Comparison of ENCODE assay signal across 23 cellular contexts in genomic region chr18:24791736-24792135, GRCh38.
DNase-seq lines count a peak whose midpoint lies in the region; ATAC-seq and TF ChIP-seq lines count a peak whose summit lies in the region.
"Had no signal": no experiment of that assay in that cellular context is flagged by ENCODE, and none has a peak within 500 bp of the region (broad histone marks: within the 10 kb centered on the region; RNA-seq: fewer than 3 reads in every experiment).

No MANE protein-coding gene starts in this region.

- intact Hi-C loops in lower lobe of right lung (cut with DNase I) = no loop called here

- H3K27me3 Mint-ChIP-seq in nephron (ENCODE audit: low read depth) = no peaks in the 10 kb centered on the region

- ATAC-seq in GM21825 (IDR thresholded peaks at IDR 0.05; ENCODE audit: unreplicated experiment) (no peak), HG03442 (IDR thresholded peaks at IDR 0.05; ENCODE audit: unreplicated experiment) (no peak), lower lobe of right lung (no peak)
- ATAC-seq: naive thymus-derived CD8-positive, alpha-beta T cell; T-helper 17 cell had no signal

- H3K36me3 ChIP-seq in lower lobe of right lung = no peaks in the 10 kb centered on the region
- H3K36me3 ChIP-seq: BLaER1 treated with 17β-estradiol and CSF1 and Interleukin-3, amounts not matched to agents 10 nM and 100 nM; colonic mucosa; Peyer's patch; prostate gland had no signal

- H3K4me1 Mint-ChIP-seq in nephron = peaks cover 17% of the 10 kb centered on the region
- H3K4me1 Mint-ChIP-seq: activated naive CD4-positive, alpha-beta T cell treated with anti-CD3 and anti-CD28 coated beads, Interleukin-2, amount 50 U/mL, for 24 hours; memory B cell; naive thymus-derived CD8-positive, alpha-beta T cell; T-helper 17 cell had no signal

- DNase-seq in DMS 273 treated with DMSO at 0.1 percent for 48 hours (lab: John Stamatoyannopoulos, UW) = peak; percentile 70
- peak; percentile 43 for DNase-seq in NCI-H1105 treated with DMSO at 0.1 percent for 48 hours (lab: John Stamatoyannopoulos, UW)
- peak; percentile 97 for DNase-seq in cerebellar cortex (ENCODE audit: low spot score)
- DNase-seq in lower lobe of right lung = no peak
- no peak for DNase-seq in putamen (ENCODE audit: low spot score)
- DNase-seq: ACHN; activated CD4-positive, alpha-beta T cell treated with anti-CD3 and anti-CD28 coated beads, Interleukin-2, amount 50 U/mL, for 1 hour; Calu3; colonic mucosa; EL; KBM-7; naive thymus-derived CD8-positive, alpha-beta T cell; NCI-H1694 treated with DMSO at 0.1 percent for 48 hours; Peyer's patch; T-helper 17 cell had no signal

- H3K4me3 ChIP-seq in lower lobe of right lung = no peak overlapping the region
- H3K4me3 ChIP-seq: BLaER1 treated with 17β-estradiol and CSF1 and Interleukin-3, amounts not matched to agents 10 nM and 100 nM; colonic mucosa; Peyer's patch; prostate gland had no signal

- H3K36me3 Mint-ChIP-seq in nephron (ENCODE audit: low read depth) = peaks cover 3% of the 10 kb centered on the region
- H3K36me3 Mint-ChIP-seq: activated naive CD4-positive, alpha-beta T cell treated with anti-CD3 and anti-CD28 coated beads, Interleukin-2, amount 50 U/mL, for 24 hours; memory B cell had no signal

- H3K9me3 ChIP-seq in lower lobe of right lung = no peaks in the 10 kb centered on the region
- H3K9me3 ChIP-seq: colonic mucosa, Peyer's patch, prostate gland had no signal

- peak overlapping the region; percentile 76 to 91 (median 85) for H3K27ac Mint-ChIP-seq in nephron
- H3K27ac Mint-ChIP-seq: activated naive CD4-positive, alpha-beta T cell treated with anti-CD3 and anti-CD28 coated beads, Interleukin-2, amount 50 U/mL, for 24 hours; memory B cell; naive thymus-derived CD8-positive, alpha-beta T cell; T-helper 17 cell had no signal

- no peak overlapping the region for H3K27ac ChIP-seq in lower lobe of right lung
- H3K27ac ChIP-seq: BLaER1 treated with 17β-estradiol and CSF1 and Interleukin-3, amounts not matched to agents 10 nM and 100 nM; colonic mucosa; Peyer's patch; prostate gland; VCaP had no signal

- no peaks in the 10 kb centered on the region for H3K27me3 ChIP-seq in lower lobe of right lung (ENCODE audit: low read depth)
- H3K27me3 ChIP-seq: BLaER1 treated with 17β-estradiol and CSF1 and Interleukin-3, amounts not matched to agents 10 nM and 100 nM; colonic mucosa; Peyer's patch had no signal

- no peaks in the 10 kb centered on the region for H3K4me1 ChIP-seq in lower lobe of right lung
- H3K4me1 ChIP-seq: BLaER1 treated with 17β-estradiol and CSF1 and Interleukin-3, amounts not matched to agents 10 nM and 100 nM; colonic mucosa; Peyer's patch; prostate gland had no signal

- H3K9me3 Mint-ChIP-seq in nephron = peaks cover 10% of the 10 kb centered on the region
- H3K9me3 Mint-ChIP-seq: activated naive CD4-positive, alpha-beta T cell treated with anti-CD3 and anti-CD28 coated beads, Interleukin-2, amount 50 U/mL, for 24 hours had no signal

- H3K4me3 Mint-ChIP-seq in nephron = peak overlapping the region in 2 of 3 experiments; percentile 2
- H3K4me3 Mint-ChIP-seq: activated naive CD4-positive, alpha-beta T cell treated with anti-CD3 and anti-CD28 coated beads, Interleukin-2, amount 50 U/mL, for 24 hours; memory B cell; naive thymus-derived CD8-positive, alpha-beta T cell; T-helper 17 cell had no signal

- no peak for TF ChIP-seq CTCF in nephron (IDR thresholded peaks at IDR 0.05; ENCODE audit: unreplicated experiment in 3 of 3)
- TF ChIP-seq CTCF in lower lobe of right lung (IDR thresholded peaks at IDR 0.05) = no peak

Comparison
In these comparisons a context has a peak if more than half of its experiments do, and no peak if none do; other contexts are left out.
1. DNase-seq: peak in DMS 273 treated with DMSO at 0.1 percent for 48 hours (single experiment), NCI-H1105 treated with DMSO at 0.1 percent for 48 hours (single experiment) and cerebellar cortex (single experiment); none in lower lobe of right lung (single experiment) and putamen (single experiment).